22 cellular contexts compared by ENCODE assay signal in the genomic region with DNA sequence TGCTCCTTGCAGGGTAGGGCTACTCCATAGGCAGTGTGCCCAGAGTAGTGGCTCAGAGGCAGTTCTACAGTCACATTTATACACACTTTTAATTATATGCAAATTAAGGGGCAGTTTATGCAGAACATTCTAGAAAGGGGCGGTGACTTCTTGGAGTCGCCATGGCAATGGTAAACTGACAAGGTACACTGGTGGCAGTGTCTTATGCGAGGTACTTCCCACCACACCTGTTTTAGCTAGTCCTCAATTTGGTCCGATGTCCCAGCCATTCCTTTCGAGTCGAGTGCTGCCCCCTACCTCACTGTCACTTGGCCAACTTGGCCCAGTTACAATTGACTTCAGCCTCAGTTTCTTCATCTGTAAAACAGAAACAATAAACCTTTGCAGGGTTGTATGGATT. TPM values are rescaled to one million over a fixed set of nuclear protein-coding genes. Genes with fewer than 3 reads are reported as not detected.
"Had no signal": no experiment of that assay in that cellular context is flagged by ENCODE, and none has a peak within 500 bp of the region (broad histone marks: within the 10 kb centered on the region; RNA-seq: fewer than 3 reads in every experiment).

No MANE protein-coding gene starts in this region.

- H3K4me3 ChIP-seq: mucosa of descending colon, skin epidermis, suprapubic skin had no signal

- H3K27me3 Mint-ChIP-seq: activated T-helper 17 cell treated with anti-CD3 and anti-CD28 coated beads, Interleukin-2, amount 50 U/mL, for 72 hours; naive thymus-derived CD4-positive, alpha-beta T cell; stimulated activated naive CD8-positive, alpha-beta T cell treated with anti-CD3 and anti-CD28 coated beads, Interleukin-15, Interleukin-2, amounts not matched to agents 100 ng/mL and 50 ng/mL, for 24 hours had no signal

- DNase-seq: activated CD4-positive, CD25-positive, alpha-beta regulatory T cell treated with anti-CD3 and anti-CD28 coated beads, Interleukin-2, amount 50 U/mL, for 72 hours; activated naive CD4-positive, alpha-beta T cell treated with Interleukin-2 at 50 U/mL for 16 hours; anterior cingulate cortex; cortex of kidney; effector CD8-positive, alpha-beta T cell; foreskin melanocyte; immature natural killer cell; left colon; mucosa of descending colon; naive thymus-derived CD4-positive, alpha-beta T cell; nucleus accumbens; stimulated activated CD4-positive, alpha-beta T cell treated with anti-CD3 and anti-CD28 coated beads, Interleukin-15, amount 100 ng/mL, for 24 hours; T-helper 9 cell had no signal

- H3K36me3 Mint-ChIP-seq: immature natural killer cell, type B pancreatic cell had no signal

- H3K27ac Mint-ChIP-seq: activated T-helper 17 cell treated with anti-CD3 and anti-CD28 coated beads, Interleukin-2, amount 50 U/mL, for 72 hours; immature natural killer cell; stimulated activated naive CD8-positive, alpha-beta T cell treated with anti-CD3 and anti-CD28 coated beads, Interleukin-15, Interleukin-2, amounts not matched to agents 100 ng/mL and 50 ng/mL, for 24 hours; type B pancreatic cell had no signal

- H3K27ac ChIP-seq: skin epidermis, suprapubic skin had no signal

- H3K9me3 Mint-ChIP-seq: activated T-helper 17 cell treated with anti-CD3 and anti-CD28 coated beads, Interleukin-2, amount 50 U/mL, for 72 hours; immature natural killer cell; naive thymus-derived CD4-positive, alpha-beta T cell; stimulated activated naive CD8-positive, alpha-beta T cell treated with anti-CD3 and anti-CD28 coated beads, Interleukin-15, Interleukin-2, amounts not matched to agents 100 ng/mL and 50 ng/mL, for 24 hours; type B pancreatic cell had no signal

- H3K27me3 ChIP-seq: suprapubic skin had no signal

- H3K9me3 ChIP-seq: mucosa of descending colon, suprapubic skin had no signal

- H3K4me3 Mint-ChIP-seq: activated T-helper 17 cell treated with anti-CD3 and anti-CD28 coated beads, Interleukin-2, amount 50 U/mL, for 72 hours; immature natural killer cell; naive thymus-derived CD4-positive, alpha-beta T cell; stimulated activated naive CD8-positive, alpha-beta T cell treated with anti-CD3 and anti-CD28 coated beads, Interleukin-15, Interleukin-2, amounts not matched to agents 100 ng/mL and 50 ng/mL, for 24 hours; type B pancreatic cell had no signal

- H3K36me3 ChIP-seq: suprapubic skin had no signal

RNA-seq across cellular contexts. Expression of a gene that starts 52.9 kb away (rescaled TPM):
- total RNA-seq: activated CD8-positive, alpha-beta memory T cell treated with anti-CD3 and anti-CD28 coated beads for 36 hours; activated T-helper 17 cell treated with anti-CD3 and anti-CD28 coated beads, Interleukin-2, amount 50 U/mL, for 72 hours; fibroblast of lung; left colon; lung microvascular endothelial cell; mucosa of descending colon; naive thymus-derived CD4-positive, alpha-beta T cell; posterior vena cava; suprapubic skin had no signal
